Comparison of ENCODE assay signal across 21 cellular contexts in genomic region chr3:175234075-175234474, GRCh38.
A peak's percentile ranks its signal among the peaks of the same experiment; 100 is the strongest.
DNase-seq lines count a peak whose midpoint lies in the region; ATAC-seq and TF ChIP-seq lines count a peak whose summit lies in the region.
"Had no signal": no experiment of that assay in that cellular context is flagged by ENCODE, and none has a peak within 500 bp of the region (broad histone marks: within the 10 kb centered on the region; RNA-seq: fewer than 3 reads in every experiment).

No MANE protein-coding gene starts in this region.

- no peak overlapping the region for H3K9ac ChIP-seq in MM.1S (ENCODE audit: low read length)
- H3K9ac ChIP-seq: BLaER1 had no signal

- CTCF ChIA-PET in activated CD4-positive, alpha-beta memory T cell treated with anti-CD3 and anti-CD28 coated beads, Interleukin-2, amount 10 ng/mL, durations not matched to agents 7 days and 5 days (lab: Charles Lee), result no interaction called here

- peak; percentile 27 for DNase-seq in G401 (ENCODE audit: low spot score)
- no peak for DNase-seq in MM.1S
- DNase-seq in NCI-H69 (lab: John Stamatoyannopoulos, UW), result peak; percentile 79
- peak; percentile 26 for DNase-seq in cerebellar cortex (ENCODE audit: low spot score)
- no peak for DNase-seq in activated CD4-positive, alpha-beta memory T cell treated with anti-CD3 and anti-CD28 coated beads, Interleukin-2, amount 10 ng/mL, durations not matched to agents 7 days and 5 days
- DNase-seq in middle frontal gyrus (ENCODE audit: extremely low spot score, low spot score), result no peak
- DNase-seq: 8988T; CD4-positive, alpha-beta memory T cell; DMS153; DMS79; GF-D8; GOT3; H7; HFFc6 had no signal

- no peak for ATAC-seq in GM21737 (IDR thresholded peaks at IDR 0.05; ENCODE audit: unreplicated experiment)
- ATAC-seq in GM21717 (IDR thresholded peaks at IDR 0.05; ENCODE audit: unreplicated experiment), result no peak
- ATAC-seq: HCT116, HepG2 had no signal

- H3K27me3 ChIP-seq in MM.1S (replicated peaks; ENCODE audit: insufficient read depth, low read length), result no peaks in the 10 kb centered on the region
- H3K27me3 ChIP-seq: BLaER1 had no signal

- H3K27ac ChIP-seq in MM.1S (ENCODE audit: low read length), result peak overlapping the region; percentile 2; the same call in 1 of the 2 replicates
- H3K27ac ChIP-seq: BLaER1 had no signal

- no peak overlapping the region for H3K4me3 Mint-ChIP-seq in activated CD4-positive, alpha-beta memory T cell treated with anti-CD3 and anti-CD28 coated beads, Interleukin-2, amount 10 ng/mL, durations not matched to agents 7 days and 5 days
- H3K4me3 Mint-ChIP-seq: CD14-positive monocyte; CD4-positive, alpha-beta memory T cell; HFFc6; IgD-negative memory B cell had no signal

- no peaks in the 10 kb centered on the region for H3K9me3 Mint-ChIP-seq in activated CD4-positive, alpha-beta memory T cell treated with anti-CD3 and anti-CD28 coated beads, Interleukin-2, amount 10 ng/mL, durations not matched to agents 7 days and 5 days
- H3K9me3 Mint-ChIP-seq: HFFc6 had no signal

- no peaks in the 10 kb centered on the region for H3K27me3 Mint-ChIP-seq in activated CD4-positive, alpha-beta memory T cell treated with anti-CD3 and anti-CD28 coated beads, Interleukin-2, amount 10 ng/mL, durations not matched to agents 7 days and 5 days
- H3K27me3 Mint-ChIP-seq: CD4-positive, alpha-beta memory T cell; IgD-negative memory B cell had no signal

- H3K4me1 ChIP-seq in MM.1S (ENCODE audit: low read length), result peaks cover 15% of the 10 kb centered on the region; the same call in 1 of the 2 replicates
- H3K4me1 ChIP-seq: BLaER1 had no signal

- no peak overlapping the region for H2AFZ ChIP-seq in MM.1S (ENCODE audit: low read length)

- no peak overlapping the region for H3K4me2 ChIP-seq in MM.1S (ENCODE audit: low read depth, low read length)
- H3K4me2 ChIP-seq: BLaER1 had no signal

- no peaks in the 10 kb centered on the region for H3K9me2 ChIP-seq in MM.1S (replicated peaks; ENCODE audit: insufficient read depth, low read length)

- H3K36me3 ChIP-seq in MM.1S (replicated peaks; ENCODE audit: insufficient read depth, low read length), result no peaks in the 10 kb centered on the region

- no peaks in the 10 kb centered on the region for H3K79me2 ChIP-seq in MM.1S (ENCODE audit: low read length)

- no peak overlapping the region for H3K27ac Mint-ChIP-seq in activated CD4-positive, alpha-beta memory T cell treated with anti-CD3 and anti-CD28 coated beads, Interleukin-2, amount 10 ng/mL, durations not matched to agents 7 days and 5 days
- H3K27ac Mint-ChIP-seq: CD14-positive monocyte; CD4-positive, alpha-beta memory T cell; HFFc6; IgD-negative memory B cell had no signal

- no peaks in the 10 kb centered on the region for H4K20me1 ChIP-seq in MM.1S (ENCODE audit: insufficient read depth, low read length)
- H4K20me1 ChIP-seq: BLaER1 had no signal

- no peak for TF ChIP-seq CTCF in MM.1S (IDR thresholded peaks at IDR 0.05; ENCODE audit: low read length)

- POLR2A ChIA-PET in activated CD4-positive, alpha-beta memory T cell treated with anti-CD3 and anti-CD28 coated beads, Interleukin-2, amount 10 ng/mL, durations not matched to agents 7 days and 5 days (lab: Charles Lee), result no interaction called here

- no peaks in the 10 kb centered on the region for H3K9me3 ChIP-seq in MM.1S (replicated peaks; ENCODE audit: insufficient read depth, low read length)
- H3K9me3 ChIP-seq: BLaER1 had no signal

- H3K4me1 Mint-ChIP-seq in activated CD4-positive, alpha-beta memory T cell treated with anti-CD3 and anti-CD28 coated beads, Interleukin-2, amount 10 ng/mL, durations not matched to agents 7 days and 5 days, result no peaks in the 10 kb centered on the region
- H3K4me1 Mint-ChIP-seq: CD14-positive monocyte; CD4-positive, alpha-beta memory T cell; IgD-negative memory B cell had no signal

- no peaks in the 10 kb centered on the region for H3K36me3 Mint-ChIP-seq in activated CD4-positive, alpha-beta memory T cell treated with anti-CD3 and anti-CD28 coated beads, Interleukin-2, amount 10 ng/mL, durations not matched to agents 7 days and 5 days (ENCODE audit: low read depth)
- H3K36me3 Mint-ChIP-seq: CD14-positive monocyte; CD4-positive, alpha-beta memory T cell; IgD-negative memory B cell had no signal

- no peak overlapping the region for H3K4me3 ChIP-seq in MM.1S (ENCODE audit: low read length)
- H3K4me3 ChIP-seq: BLaER1 had no signal

- in situ Hi-C loops in G401 (cut with HindIII; ENCODE audit: low sequenced_read_pairs), result no loop called here

- no peaks in the 10 kb centered on the region for H3F3A ChIP-seq in MM.1S (ENCODE audit: insufficient read depth, low read length)

Comparison
In these comparisons a context has a peak if more than half of its experiments do, and no peak if none do; other contexts are left out.
1. DNase-seq: peak in G401 (single experiment), NCI-H69 (single experiment) and cerebellar cortex (single experiment); none in MM.1S (single experiment), activated CD4-positive, alpha-beta memory T cell treated with anti-CD3 and anti-CD28 coated beads, Interleukin-2, amount 10 ng/mL, durations not matched to agents 7 days and 5 days (single experiment) and middle frontal gyrus (single experiment).